8 cellular contexts compared by ENCODE assay signal in the genomic region with DNA sequence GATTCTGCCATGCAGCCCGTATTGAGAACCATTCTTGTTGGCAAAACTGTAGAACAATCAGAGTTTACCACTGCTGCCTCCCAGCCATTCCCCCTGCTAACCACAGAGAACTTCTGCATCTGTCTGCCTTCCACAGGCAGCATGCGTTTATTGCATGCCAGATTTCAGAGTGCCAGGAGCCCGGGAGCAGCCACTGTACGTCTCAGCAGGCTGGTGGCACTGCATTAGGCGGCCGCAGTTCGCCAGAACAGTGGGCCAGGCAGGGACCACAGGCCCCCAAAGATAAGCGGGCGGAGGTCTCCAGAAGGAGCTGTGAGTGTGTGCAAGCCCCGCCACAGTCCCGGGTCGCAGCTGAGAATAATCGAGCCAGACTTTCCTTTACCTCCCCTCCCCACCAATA. TPM values are rescaled to one million over a fixed set of nuclear protein-coding genes. Genes with fewer than 3 reads are reported as not detected.
DNase-seq lines count a peak whose midpoint lies in the region; ATAC-seq and TF ChIP-seq lines count a peak whose summit lies in the region.

No MANE protein-coding gene starts in this region.

- no peak for TF ChIP-seq RAD21 in IMR-90 (IDR thresholded peaks at IDR 0.05; ENCODE audit: low read length)

- no peaks in the 10 kb centered on the region for H3K36me3 Mint-ChIP-seq in CD4-positive, alpha-beta memory T cell
- H3K36me3 Mint-ChIP-seq in activated CD4-positive, alpha-beta memory T cell treated with anti-CD3 and anti-CD28 coated beads, Interleukin-2, amount 10 ng/mL, durations not matched to agents 7 days and 5 days (ENCODE audit: low read depth) = no peaks in the 10 kb centered on the region

- DNase-seq in CD4-positive, alpha-beta memory T cell = no peak
- DNase-seq in IMR-90 (no peak), inferior parietal cortex (ENCODE audit: extremely low spot score) (peak; percentile 56), upper lobe of left lung (no peak)
- no peak for DNase-seq in activated CD4-positive, alpha-beta memory T cell treated with anti-CD3 and anti-CD28 coated beads, Interleukin-2, amount 10 ng/mL, durations not matched to agents 7 days and 5 days

- CTCF ChIA-PET in CD4-positive, alpha-beta memory T cell (lab: Charles Lee; ENCODE audit: partially characterized antibody) = interaction anchor here (0.7 to 3.7 kb wide), 20 partner anchors 9 to 431 kb away, joined by 3 to 37 read pairs (median 4); a partner anchor contains a TSS
- CTCF ChIA-PET in IMR-90 (lab: Yijun Ruan, JAX) = interaction anchor here (0.6 to 1.6 kb wide), 10 partner anchors 15 to 680 kb away, joined by 3 to 11 read pairs (median 3); no protein-coding TSS in a partner anchor
- CTCF ChIA-PET in activated CD4-positive, alpha-beta memory T cell treated with anti-CD3 and anti-CD28 coated beads, Interleukin-2, amount 10 ng/mL, durations not matched to agents 7 days and 5 days (lab: Charles Lee) = interaction anchor here (0.7 to 3.3 kb wide), 16 partner anchors 9 to 115 kb away, joined by 3 to 49 read pairs (median 4); no protein-coding TSS in a partner anchor

- H2BK20ac ChIP-seq in IMR-90 (ENCODE audit: low read depth, low read length) = no peak overlapping the region

- H3K27me3 ChIP-seq in CD4-positive, alpha-beta memory T cell (ENCODE audit: insufficient read depth, low read length) = peaks cover 12% of the 10 kb centered on the region
- H3K27me3 ChIP-seq in IMR-90 (ENCODE audit: control insufficient read depth, insufficient read depth, low read length) (peaks cover 7% of the 10 kb centered on the region; the same call in 1 of the 2 replicates), upper lobe of left lung (no peaks in the 10 kb centered on the region)

- in situ Hi-C loops in IMR-90 (cut with MboI; ENCODE audit: low sequenced_read_pairs) = loop anchor here (10.0 kb wide), 1 partner anchor 77 kb away; no protein-coding TSS in a partner anchor

- H3K14ac ChIP-seq in IMR-90 (replicated peaks; ENCODE audit: low read depth, low read length) = no peak overlapping the region

- no peak overlapping the region for H3K4me3 ChIP-seq in CD4-positive, alpha-beta memory T cell (ENCODE audit: low read length in 2 of 2)
- H3K4me3 ChIP-seq in IMR-90 (ENCODE audit: insufficient read depth, low read depth, low read length) (no peak overlapping the region), upper lobe of left lung (peak overlapping the region in 3 of 4 donors; percentile 8 to 34 (median 33))

- no TSS peak for BruUV-seq in IMR-90 (replicated peaks; lab: Mats Ljungman, UMichigan)

- peaks cover 11% of the 10 kb centered on the region for H3K4me1 ChIP-seq in CD4-positive, alpha-beta memory T cell (ENCODE audit: insufficient read depth, low read length)
- H3K4me1 ChIP-seq in IMR-90 (ENCODE audit: control insufficient read depth, insufficient read depth, low read length) (no peaks in the 10 kb centered on the region), upper lobe of left lung (peaks cover 10 to 12% (median 11%) of the 10 kb centered on the region in 4 donors)

- H2BK120ac ChIP-seq in IMR-90 (ENCODE audit: low read depth, low read length) = no peak overlapping the region

- POLR2A ChIA-PET in CD4-positive, alpha-beta memory T cell (lab: Charles Lee; ENCODE audit: partially characterized antibody) = no interaction called here
- POLR2A ChIA-PET in IMR-90 (lab: Charles Lee; ENCODE audit: unreplicated experiment) = no interaction called here
- POLR2A ChIA-PET in activated CD4-positive, alpha-beta memory T cell treated with anti-CD3 and anti-CD28 coated beads, Interleukin-2, amount 10 ng/mL, durations not matched to agents 7 days and 5 days (lab: Charles Lee) = interaction anchor here (0.7 to 1.0 kb wide), 2 partner anchors 29 to 117 kb away, joined by 3 to 4 read pairs; no protein-coding TSS in a partner anchor

- no peak overlapping the region for H3K27ac ChIP-seq in CD4-positive, alpha-beta memory T cell (ENCODE audit: low read depth, low read length)
- no peak overlapping the region for H3K27ac ChIP-seq in IMR-90 (ENCODE audit: insufficient read depth, low read length)
- no peak overlapping the region for H3K27ac ChIP-seq in upper lobe of left lung

- dilution Hi-C loops in IMR-90 (cut with HindIII; ENCODE audit: low sequenced_read_pairs, unreplicated experiment) = no loop called here

- no peak overlapping the region for H3K4ac ChIP-seq in IMR-90 (ENCODE audit: low read depth, low read length)

- no peak for TF ChIP-seq CTCF in IMR-90 (conservative IDR thresholded peaks at IDR 0.05; ENCODE audit: low read depth, low read length)
- TF ChIP-seq CTCF in upper lobe of left lung (IDR thresholded peaks at IDR 0.05) = no peak

- H4K5ac ChIP-seq in IMR-90 (ENCODE audit: low read depth, low read length) = no peak overlapping the region

- H3K4me3 Mint-ChIP-seq in CD4-positive, alpha-beta memory T cell = peak overlapping the region; percentile 45 to 88 (median 64)
- H3K4me3 Mint-ChIP-seq in activated CD4-positive, alpha-beta memory T cell treated with anti-CD3 and anti-CD28 coated beads, Interleukin-2, amount 10 ng/mL, durations not matched to agents 7 days and 5 days = peak overlapping the region; percentile 24

- no peak overlapping the region for H2BK5ac ChIP-seq in IMR-90 (ENCODE audit: low read depth, low read length, poor library complexity, severe bottlenecking)

- no peak overlapping the region for H4K91ac ChIP-seq in IMR-90 (ENCODE audit: insufficient read depth, low read depth, low read length)

- H4K20me1 ChIP-seq in IMR-90 (ENCODE audit: insufficient read depth, low read length) = no peaks in the 10 kb centered on the region

- H3K9me1 ChIP-seq in IMR-90 (ENCODE audit: insufficient read depth, low read length) = no peaks in the 10 kb centered on the region

- TF ChIP-seq POLR2A in IMR-90 (IDR thresholded peaks at IDR 0.05; ENCODE audit: low read depth, low read length) = no peak
- TF ChIP-seq POLR2A in upper lobe of left lung (IDR thresholded peaks at IDR 0.05) = no peak

- no peak overlapping the region for H3K23ac ChIP-seq in IMR-90 (ENCODE audit: low read depth, low read length)

- TF ChIP-seq EP300 in upper lobe of left lung (IDR thresholded peaks at IDR 0.05) = no peak

- H3K4me1 Mint-ChIP-seq in CD4-positive, alpha-beta memory T cell = peaks cover 7 to 12% (median 10%) of the 10 kb centered on the region in 4 donors
- H3K4me1 Mint-ChIP-seq in activated CD4-positive, alpha-beta memory T cell treated with anti-CD3 and anti-CD28 coated beads, Interleukin-2, amount 10 ng/mL, durations not matched to agents 7 days and 5 days = peaks cover 11% of the 10 kb centered on the region

- no peak overlapping the region for H2BK15ac ChIP-seq in IMR-90 (ENCODE audit: low read depth, low read length)

- no peaks in the 10 kb centered on the region for H3K9me3 ChIP-seq in CD4-positive, alpha-beta memory T cell (ENCODE audit: control insufficient read depth in 1 of 2, low read length in 2 of 2)
- no peaks in the 10 kb centered on the region for H3K9me3 ChIP-seq in IMR-90 (ENCODE audit: control insufficient read depth, insufficient read depth, low read length)
- H3K9me3 ChIP-seq in upper lobe of left lung = no peaks in the 10 kb centered on the region

- H2AK5ac ChIP-seq in IMR-90 (ENCODE audit: low read depth, low read length) = no peak overlapping the region

- H3K36me3 ChIP-seq in CD4-positive, alpha-beta memory T cell (ENCODE audit: insufficient read depth, low read length) = no peaks in the 10 kb centered on the region
- H3K36me3 ChIP-seq in IMR-90 (ENCODE audit: control insufficient read depth, insufficient read depth, low read length) = no peaks in the 10 kb centered on the region
- H3K36me3 ChIP-seq in upper lobe of left lung = no peaks in the 10 kb centered on the region

- intact Hi-C loops in CD4-positive, alpha-beta memory T cell (cut with micrococcal nuclease) = loop anchor here (1.0 kb wide), 3 partner anchors 58 to 79 kb away; no protein-coding TSS in a partner anchor
- intact Hi-C loops in IMR-90 (cut with micrococcal nuclease) = loop anchor here (1.0 kb wide), 3 partner anchors 72 to 117 kb away; no protein-coding TSS in a partner anchor

- no peak overlapping the region for H3K18ac ChIP-seq in IMR-90 (ENCODE audit: low read depth, low read length)

- peak; percentile 50 for ATAC-seq in IMR-90 (ENCODE audit: low read depth)
- peak in 1 of 2 donors; percentile 49 for ATAC-seq in upper lobe of left lung (ENCODE audit: low FRiP score in 2 of 2)
- ATAC-seq in GM19351 (IDR thresholded peaks at IDR 0.05; ENCODE audit: unreplicated experiment) = no peak
- no peak for ATAC-seq in GM18868 (IDR thresholded peaks at IDR 0.05; ENCODE audit: unreplicated experiment)
- ATAC-seq in GM19328 (IDR thresholded peaks at IDR 0.05; ENCODE audit: unreplicated experiment) = no peak

- peak overlapping the region; percentile 89 for H2AFZ ChIP-seq in IMR-90 (replicated peaks; ENCODE audit: low read length, poor library complexity)

- H3K4me2 ChIP-seq in IMR-90 (ENCODE audit: low read depth, low read length) = no peak overlapping the region

- no peak overlapping the region for H4K8ac ChIP-seq in IMR-90 (ENCODE audit: low read depth in 2 of 2, low read length in 2 of 2)

- WGBS in IMR-90 (ENCODE audit: extremely low coverage in 2 of 2, insufficient read length in 1 of 2), 2 experiments = 23% methylated on average over 5 of the region's 13 CpGs; no CpG with 5 or more reads in 1 of the 2 experiments
- WGBS in upper lobe of left lung, 2 donors = 6 to 22% methylated on average over 2 to 11 of the region's 13 CpGs

- no peak overlapping the region for H3K27ac Mint-ChIP-seq in CD4-positive, alpha-beta memory T cell
- no peak overlapping the region for H3K27ac Mint-ChIP-seq in activated CD4-positive, alpha-beta memory T cell treated with anti-CD3 and anti-CD28 coated beads, Interleukin-2, amount 10 ng/mL, durations not matched to agents 7 days and 5 days

- peaks cover 20 to 33% of the 10 kb centered on the region in 2 donors for H3K27me3 Mint-ChIP-seq in CD4-positive, alpha-beta memory T cell
- peaks cover 39% of the 10 kb centered on the region for H3K27me3 Mint-ChIP-seq in activated CD4-positive, alpha-beta memory T cell treated with anti-CD3 and anti-CD28 coated beads, Interleukin-2, amount 10 ng/mL, durations not matched to agents 7 days and 5 days

- H3K9ac ChIP-seq in IMR-90 (ENCODE audit: low read depth, low read length) = no peak overlapping the region

- H2AK9ac ChIP-seq in IMR-90 (replicated peaks; ENCODE audit: low read depth, low read length, poor library complexity) = no peak overlapping the region

- no peak overlapping the region for H3K56ac ChIP-seq in IMR-90 (ENCODE audit: extremely low read depth, insufficient read depth, low read length)

- H3K9me3 Mint-ChIP-seq in CD4-positive, alpha-beta memory T cell = peaks cover 0 to 4% (median 0%) of the 10 kb centered on the region in 8 donors
- no peaks in the 10 kb centered on the region for H3K9me3 Mint-ChIP-seq in activated CD4-positive, alpha-beta memory T cell treated with anti-CD3 and anti-CD28 coated beads, Interleukin-2, amount 10 ng/mL, durations not matched to agents 7 days and 5 days

- no peaks in the 10 kb centered on the region for H3K79me1 ChIP-seq in IMR-90 (ENCODE audit: low read depth in 1 of 2, low read length in 2 of 2)

RNA-seq across cellular contexts. Expression of a gene that starts 31.8 kb away (rescaled TPM):
- 1 to 10 TPM; 2.3 to 2.7 TPM for total RNA-seq in CD4-positive, alpha-beta memory T cell
- 1 to 10 TPM; 1.2 to 3.9 TPM for polyA plus RNA-seq in CD4-positive, alpha-beta memory T cell
- total RNA-seq in IMR-90 (2012; rRNA removed) (under 0.01 TPM in 1 of 2 replicates, not detected in the other), upper lobe of left lung (10 to 100 TPM in 5 of 6 donors, 1 to 10 TPM in 1; 8.2 to 41.2 (median 17.4) TPM)
- 0.67 and 0.77 TPM in 2 replicates for polyA plus RNA-seq in IMR-90 (2012; rRNA removed)
- polyA plus RNA-seq in IMR-90 (2012; cell fraction: cytosol; rRNA removed) = 0.43 and 0.89 TPM in 2 replicates
- polyA plus RNA-seq in IMR-90 (2012; cell fraction: nucleus; rRNA removed; ENCODE audit: low replicate concordance) = 3.8 and 5.6 TPM in 2 replicates
- total RNA-seq in activated CD4-positive, alpha-beta memory T cell treated with anti-CD3 and anti-CD28 coated beads, Interleukin-2, amount 10 ng/mL, durations not matched to agents 7 days and 5 days = under 1 TPM; 0.25 to 0.33 TPM

Comparison
In these comparisons a context has a peak if more than half of its experiments do, and no peak if none do; other contexts are left out.
1. H3K4me3 ChIP-seq: peak in upper lobe of left lung (3 of 4); none in CD4-positive, alpha-beta memory T cell (0 of 2) and IMR-90 (single experiment).